ENCODE assay signal across 1 cellular context in the genomic region with DNA sequence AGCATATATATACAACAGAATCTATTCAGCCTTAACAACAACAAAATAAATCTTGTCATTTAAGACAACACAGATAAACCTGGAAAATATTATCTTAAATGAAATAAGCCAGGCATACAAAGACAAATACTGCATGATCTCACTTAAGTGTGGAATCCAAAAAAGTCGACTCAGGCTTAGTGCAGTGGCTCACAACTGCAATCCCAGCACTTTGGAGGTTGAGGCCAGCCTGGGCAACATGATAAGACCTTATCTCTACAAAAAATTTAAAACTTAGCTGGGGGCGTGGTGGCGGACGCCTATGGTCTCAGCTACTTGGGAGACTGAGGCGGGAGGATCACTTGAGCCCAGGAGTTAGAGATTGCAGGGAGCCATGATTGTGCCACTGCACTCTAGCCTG.
A peak's percentile ranks its signal among the peaks of the same experiment; 100 is the strongest.
TF ChIP-seq lines count a peak whose summit lies in the region.

No MANE protein-coding gene starts in this region.

TF ChIP-seq in K562, 482 proteins besides CTCF, POLR2A, EP300 and RAD21 (continued from another document):
- TF ChIP-seq CHD7 (IDR thresholded peaks at IDR 0.05; ENCODE audit: low read depth, low read length) (no peak), TEAD4 (IDR thresholded peaks at IDR 0.05; ENCODE audit: low read length) (peak; percentile 63), TEAD4 (CRISPR knock-in tag; IDR thresholded peaks at IDR 0.05; ENCODE audit: borderline replicate concordance) (no peak), SIN3B (IDR thresholded peaks at IDR 0.05; ENCODE audit: low read depth) (no peak), ZKSCAN3 (CRISPR knock-in tag; IDR thresholded peaks at IDR 0.05) (no peak), KDM2B (CRISPR knock-in tag; IDR thresholded peaks at IDR 0.05) (no peak), PBX2 (CRISPR knock-in tag; IDR thresholded peaks at IDR 0.05; ENCODE audit: low read depth) (no peak), PBX2 (tag; conservative IDR thresholded peaks at IDR 0.05; ENCODE audit: low read depth) (no peak), CC2D1A (IDR thresholded peaks at IDR 0.05) (no peak), SRSF3 (IDR thresholded peaks at IDR 0.05; ENCODE audit: insufficient read depth, low read length) (no peak), MTA2 (IDR thresholded peaks at IDR 0.05; ENCODE audit: low read depth) (peak; percentile 36; the same call in 1 of the 2 replicates), ATF7 (IDR thresholded peaks at IDR 0.05) (peak; percentile 34; the same call in 1 of the 2 replicates), MCM3 (IDR thresholded peaks at IDR 0.05) (no peak)
- TF ChIP-seq, protein P1, sequence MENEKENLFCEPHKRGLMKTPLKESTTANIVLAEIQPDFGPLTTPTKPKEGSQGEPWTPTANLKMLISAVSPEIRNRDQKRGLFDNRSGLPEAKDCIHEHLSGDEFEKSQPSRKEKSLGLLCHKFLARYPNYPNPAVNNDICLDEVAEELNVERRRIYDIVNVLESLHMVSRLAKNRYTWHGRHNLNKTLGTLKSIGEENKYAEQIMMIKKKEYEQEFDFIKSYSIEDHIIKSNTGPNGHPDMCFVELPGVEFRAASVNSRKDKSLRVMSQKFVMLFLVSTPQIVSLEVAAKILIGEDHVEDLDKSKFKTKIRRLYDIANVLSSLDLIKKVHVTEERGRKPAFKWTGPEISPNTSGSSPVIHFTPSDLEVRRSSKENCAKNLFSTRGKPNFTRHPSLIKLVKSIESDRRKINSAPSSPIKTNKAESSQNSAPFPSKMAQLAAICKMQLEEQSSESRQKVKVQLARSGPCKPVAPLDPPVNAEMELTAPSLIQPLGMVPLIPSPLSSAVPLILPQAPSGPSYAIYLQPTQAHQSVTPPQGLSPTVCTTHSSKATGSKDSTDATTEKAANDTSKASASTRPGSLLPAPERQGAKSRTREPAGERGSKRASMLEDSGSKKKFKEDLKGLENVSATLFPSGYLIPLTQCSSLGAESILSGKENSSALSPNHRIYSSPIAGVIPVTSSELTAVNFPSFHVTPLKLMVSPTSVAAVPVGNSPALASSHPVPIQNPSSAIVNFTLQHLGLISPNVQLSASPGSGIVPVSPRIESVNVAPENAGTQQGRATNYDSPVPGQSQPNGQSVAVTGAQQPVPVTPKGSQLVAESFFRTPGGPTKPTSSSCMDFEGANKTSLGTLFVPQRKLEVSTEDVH (IDR thresholded peaks at IDR 0.05; ENCODE audit: low read depth, partially characterized antibody) = no peak
